17 cellular contexts compared by ENCODE assay signal in genomic region chr10:99874341-99875085, GRCh38.
"Had no signal": no experiment of that assay in that cellular context is flagged by ENCODE, and none has a peak within 500 bp of the region (broad histone marks: within the 10 kb centered on the region; RNA-seq: fewer than 3 reads in every experiment).

No MANE protein-coding gene starts in this region.

- H3K4me1 Mint-ChIP-seq: neural crest cell had no signal

- H3K9me3 Mint-ChIP-seq: activated naive CD4-positive, alpha-beta T cell treated with anti-CD3 and anti-CD28 coated beads, Interleukin-2, amount 50 U/mL, for 24 hours; neural crest cell; T-helper 2 cell treated with Interferon-gamma antibody and Interleukin-4, amounts not matched to agents 5 μg/mL and 100 μg/mL, for 36 hours; type B pancreatic cell had no signal

- H3K27ac ChIP-seq: brain microvascular endothelial cell, esophagus muscularis mucosa had no signal

- H3K4me3 ChIP-seq: esophagus muscularis mucosa had no signal

- H3K9me3 ChIP-seq: esophagus muscularis mucosa had no signal

- DNase-seq: activated CD4-positive, alpha-beta T cell treated with anti-CD3 and anti-CD28 coated beads, Interleukin-2, amount 50 U/mL, for 4 hours; activated CD4-positive, CD25-positive, alpha-beta regulatory T cell treated with anti-CD3 and anti-CD28 coated beads, Interleukin-2, amount 50 U/mL, for 72 hours; activated effector memory CD4-positive, alpha-beta T cell treated with Interleukin-2 at 50 U/mL for 16 hours; activated T-cell treated with anti-CD3 and anti-CD28 coated beads, Interleukin-2, amount 50 U/mL, for 1 hour; amniotic stem cell; brain microvascular endothelial cell; glutamatergic neuron; immature natural killer cell; retina; small intestine; SW 1271 had no signal

- H3K27ac Mint-ChIP-seq: activated naive CD4-positive, alpha-beta T cell treated with anti-CD3 and anti-CD28 coated beads, Interleukin-2, amount 50 U/mL, for 24 hours; immature natural killer cell; T-helper 2 cell treated with Interferon-gamma antibody and Interleukin-4, amounts not matched to agents 5 μg/mL and 100 μg/mL, for 36 hours; type B pancreatic cell had no signal

- FAIRE-seq: endometrium, small intestine had no signal

- H3K4me3 Mint-ChIP-seq: activated naive CD4-positive, alpha-beta T cell treated with anti-CD3 and anti-CD28 coated beads, Interleukin-2, amount 50 U/mL, for 24 hours; immature natural killer cell; neural crest cell; T-helper 2 cell treated with Interferon-gamma antibody and Interleukin-4, amounts not matched to agents 5 μg/mL and 100 μg/mL, for 36 hours; type B pancreatic cell had no signal

- H3K27me3 ChIP-seq: brain microvascular endothelial cell, esophagus muscularis mucosa had no signal
